1 cellular context compared by ENCODE assay signal in the genomic region with DNA sequence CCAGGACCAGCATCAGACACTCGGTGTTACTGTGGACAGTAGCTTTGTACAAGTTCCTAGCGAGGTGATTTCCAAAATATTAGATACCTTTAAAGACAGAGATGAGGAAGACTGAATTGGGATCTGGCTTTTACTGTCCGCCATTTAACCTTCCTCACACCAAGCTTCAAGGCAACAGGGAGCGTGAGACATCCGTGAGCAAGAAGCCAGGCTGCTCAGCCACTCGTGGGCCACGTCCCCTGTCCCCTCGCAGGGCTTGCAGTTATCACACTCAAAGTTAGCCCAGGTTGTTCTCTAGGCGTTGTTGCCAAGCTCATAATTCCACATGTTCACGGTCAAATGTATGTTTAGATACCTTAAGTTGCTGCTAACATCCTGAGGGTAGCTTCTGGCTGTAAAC.
TF ChIP-seq lines count a peak whose summit lies in the region.

No MANE protein-coding gene starts in this region.

TF ChIP-seq in H1, 55 proteins besides CTCF, POLR2A, EP300 and RAD21 (continued from another document):
- TF ChIP-seq CBX8 (IDR thresholded peaks at IDR 0.05; ENCODE audit: borderline replicate concordance, low read depth, low read length): no peak
- TF ChIP-seq CEBPB (IDR thresholded peaks at IDR 0.05; ENCODE audit: low read depth, low read length): no peak
- TF ChIP-seq GTF2F1 (IDR thresholded peaks at IDR 0.05; ENCODE audit: borderline replicate concordance, low read depth, low read length): no peak
- no peak for TF ChIP-seq TBP (IDR thresholded peaks at IDR 0.05; ENCODE audit: low read depth, low read length)
- no peak for TF ChIP-seq TCF12 (IDR thresholded peaks at IDR 0.05; ENCODE audit: low read depth, low read length)
- no peak for TF ChIP-seq CHD2 (IDR thresholded peaks at IDR 0.05; ENCODE audit: low read length)
- no peak for TF ChIP-seq NANOG (IDR thresholded peaks at IDR 0.05; ENCODE audit: insufficient read depth, low read depth, low read length, poor library complexity, severe bottlenecking)
- TF ChIP-seq JUN (IDR thresholded peaks at IDR 0.05; ENCODE audit: low read depth, low read length): no peak
